In genomic region chr2:212414699-212415309, GRCh38 we compare ENCODE assay signal across 21 cellular contexts.
DNase-seq lines count a peak whose midpoint lies in the region; ATAC-seq and TF ChIP-seq lines count a peak whose summit lies in the region.
"Had no signal": no experiment of that assay in that cellular context is flagged by ENCODE, and none has a peak within 500 bp of the region (broad histone marks: within the 10 kb centered on the region; RNA-seq: fewer than 3 reads in every experiment).

No MANE protein-coding gene starts in this region.

- no peaks in the 10 kb centered on the region for H3K9me3 Mint-ChIP-seq in stimulated activated naive B cell treated with anti-CD40 and anti-IgM and Interleukin-4, amounts not matched to agents 10 μg/mL and 1 μg/mL and 100 μg/mL, for 72 hours

- H4K20me1 ChIP-seq in GM23248 (ENCODE audit: insufficient read depth), result no peaks in the 10 kb centered on the region

- H3K9me3 ChIP-seq in A673 (ENCODE audit: low read depth, low read length, poor library complexity, severe bottlenecking), result no peaks in the 10 kb centered on the region
- H3K9me3 ChIP-seq in GM23248 (ENCODE audit: low read depth), result no peaks in the 10 kb centered on the region
- H3K9me3 ChIP-seq: lower lobe of right lung had no signal

- peak overlapping the region; percentile 65 for H3K4me2 ChIP-seq in GM23248 (ENCODE audit: unreplicated experiment)

- no peak for TF ChIP-seq CTCF in A673 (conservative IDR thresholded peaks at IDR 0.05; ENCODE audit: low read depth, low read length)

- H3K36me3 Mint-ChIP-seq in stimulated activated naive B cell treated with anti-CD40 and anti-IgM and Interleukin-4, amounts not matched to agents 10 μg/mL and 1 μg/mL and 100 μg/mL, for 72 hours, result no peaks in the 10 kb centered on the region
- H3K36me3 Mint-ChIP-seq: CD4-positive, alpha-beta memory T cell; naive thymus-derived CD4-positive, alpha-beta T cell; T-cell had no signal

- H2AFZ ChIP-seq in GM23248, result peak overlapping the region; percentile 66

- ATAC-seq in stimulated activated naive B cell treated with anti-CD40 and anti-IgM and Interleukin-4, amounts not matched to agents 10 μg/mL and 1 μg/mL and 100 μg/mL, for 72 hours (replicated peaks), result no peak
- ATAC-seq in GM21447 (IDR thresholded peaks at IDR 0.05; ENCODE audit: unreplicated experiment) (no peak), HG03460 (IDR thresholded peaks at IDR 0.05; ENCODE audit: unreplicated experiment) (no peak), GM18519 (IDR thresholded peaks at IDR 0.05; ENCODE audit: low FRiP score, unreplicated experiment) (no peak)
- ATAC-seq: lower lobe of right lung; naive thymus-derived CD4-positive, alpha-beta T cell; T-cell had no signal

- CTCF ChIA-PET in A673 (lab: Charles Lee), result no interaction called here

- POLR2A ChIA-PET in A673 (lab: Charles Lee; ENCODE audit: low non-redundant PET), result interaction anchor here (0.6 kb wide), 1 partner anchor 22 kb away, joined by 7 read pairs; no protein-coding TSS in a partner anchor

- H3K4me3 ChIP-seq in A673 (ENCODE audit: low read depth, low read length, poor library complexity, severe bottlenecking), result no peak overlapping the region
- H3K4me3 ChIP-seq in GM23248, result 0 out of 2 replicates have a peak overlapping the region, but pooled peaks have one; percentile 0
- H3K4me3 ChIP-seq: lower lobe of right lung had no signal

- H3K27ac ChIP-seq in A673 (ENCODE audit: low read depth, low read length, poor library complexity, severe bottlenecking), result peak overlapping the region; percentile 3
- H3K27ac ChIP-seq in GM23248, result no peak overlapping the region
- H3K27ac ChIP-seq: epithelial cell of prostate, lower lobe of right lung had no signal

- WGBS in GM23248 (ENCODE audit: low coverage in 1 of 2, low lambda C conversion rate in 2 of 2, missing lambda C conversion rate in 2 of 2), 2 experiments, result 26 to 29% methylated on average over 5 of the region's 5 CpGs

- H3K79me2 ChIP-seq in GM23248 (ENCODE audit: insufficient read depth), result no peaks in the 10 kb centered on the region

- in situ Hi-C loops in GM23248 (cut with MboI), result no loop called here

- H3F3A ChIP-seq in GM23248 (ENCODE audit: insufficient read depth), result 0 out of 2 replicates have a peak, but pooled peaks cover 6% of the 10 kb centered on the region

- H3K4me1 ChIP-seq in A673 (ENCODE audit: insufficient read depth, low read length, poor library complexity, severe bottlenecking) (no peaks in the 10 kb centered on the region), GM23248 (ENCODE audit: insufficient read depth) (peaks cover 17% of the 10 kb centered on the region)
- H3K4me1 ChIP-seq: lower lobe of right lung had no signal

- no peak overlapping the region for H3K9ac ChIP-seq in GM23248

- no peaks in the 10 kb centered on the region for H3K4me1 Mint-ChIP-seq in stimulated activated naive B cell treated with anti-CD40 and anti-IgM and Interleukin-4, amounts not matched to agents 10 μg/mL and 1 μg/mL and 100 μg/mL, for 72 hours
- H3K4me1 Mint-ChIP-seq: CD4-positive, alpha-beta memory T cell; naive thymus-derived CD4-positive, alpha-beta T cell; T-cell had no signal

- intact Hi-C loops in A673 (cut with micrococcal nuclease; ENCODE audit: unreplicated experiment), result no loop called here

- no peaks in the 10 kb centered on the region for H3K27me3 Mint-ChIP-seq in stimulated activated naive B cell treated with anti-CD40 and anti-IgM and Interleukin-4, amounts not matched to agents 10 μg/mL and 1 μg/mL and 100 μg/mL, for 72 hours
- H3K27me3 Mint-ChIP-seq: CD4-positive, alpha-beta memory T cell; naive thymus-derived CD4-positive, alpha-beta T cell; T-cell had no signal

- no TSS peak for BruUV-seq in A673 (replicated peaks; lab: Mats Ljungman, UMichigan)

- H3K36me3 ChIP-seq in A673 (ENCODE audit: insufficient read depth, low read length, poor library complexity, severe bottlenecking), result no peaks in the 10 kb centered on the region
- H3K36me3 ChIP-seq in GM23248 (ENCODE audit: low read depth), result no peaks in the 10 kb centered on the region
- H3K36me3 ChIP-seq: lower lobe of right lung had no signal

- H3K27me3 ChIP-seq in A673 (replicated peaks; ENCODE audit: insufficient read depth, low read depth, low read length, poor library complexity) (no peaks in the 10 kb centered on the region), GM23248 (replicated peaks; ENCODE audit: insufficient read depth) (no peaks in the 10 kb centered on the region)

- H3K9me2 ChIP-seq in GM23248 (ENCODE audit: insufficient read depth), result no peaks in the 10 kb centered on the region; the same call in 1 of the 2 replicates

- H3K4me3 Mint-ChIP-seq in stimulated activated naive B cell treated with anti-CD40 and anti-IgM and Interleukin-4, amounts not matched to agents 10 μg/mL and 1 μg/mL and 100 μg/mL, for 72 hours, result no peak overlapping the region
- H3K4me3 Mint-ChIP-seq: CD4-positive, alpha-beta memory T cell; naive thymus-derived CD4-positive, alpha-beta T cell; T-cell had no signal

- no peak overlapping the region for H3K27ac Mint-ChIP-seq in stimulated activated naive B cell treated with anti-CD40 and anti-IgM and Interleukin-4, amounts not matched to agents 10 μg/mL and 1 μg/mL and 100 μg/mL, for 72 hours
- H3K27ac Mint-ChIP-seq: CD4-positive, alpha-beta memory T cell; naive thymus-derived CD4-positive, alpha-beta T cell; T-cell had no signal

- DNase-seq in A673 (ENCODE audit: low spot score) (no peak), GM23248 (peak; percentile 41), cerebellar cortex (ENCODE audit: low spot score) (peak; percentile 19), medulla oblongata (ENCODE audit: extremely low spot score) (peak; percentile 49)
- DNase-seq in stimulated activated naive B cell treated with anti-CD40 and anti-IgM and Interleukin-4, amounts not matched to agents 10 μg/mL and 1 μg/mL and 100 μg/mL, for 72 hours, result no peak
- DNase-seq: CD4-positive, alpha-beta memory T cell; cortex of kidney; DMS79 treated with DMSO at 0.1 percent for 48 hours; glutamatergic neuron; HCEC 1CT; lower lobe of right lung; naive thymus-derived CD4-positive, alpha-beta T cell; NCI-H187 treated with DMSO at 0.1 percent for 48 hours; NCI-H345; posterior cingulate gyrus; small intestine; T-cell had no signal

Comparison
In these comparisons a context has a peak if more than half of its experiments do, and no peak if none do; other contexts are left out.
1. DNase-seq: peak in GM23248 (single experiment), cerebellar cortex (single experiment) and medulla oblongata (single experiment); none in A673 (single experiment) and stimulated activated naive B cell treated with anti-CD40 and anti-IgM and Interleukin-4, amounts not matched to agents 10 μg/mL and 1 μg/mL and 100 μg/mL, for 72 hours (single experiment).